ENCODE assay signal across 1 cellular context in genomic region chr15:48086582-48086981, GRCh38.
TF ChIP-seq lines count a peak whose summit lies in the region.

No MANE protein-coding gene starts in this region.

TF ChIP-seq in H1, 55 proteins besides CTCF, POLR2A, EP300 and RAD21:
- TF ChIP-seq GTF2F1 (IDR thresholded peaks at IDR 0.05; ENCODE audit: borderline replicate concordance, low read depth, low read length) (no peak), CBX8 (IDR thresholded peaks at IDR 0.05; ENCODE audit: borderline replicate concordance, low read depth, low read length) (no peak), MAFK (IDR thresholded peaks at IDR 0.05; ENCODE audit: low read depth, low read length) (peak; percentile 86), GABPA (IDR thresholded peaks at IDR 0.05; ENCODE audit: borderline replicate concordance, insufficient read depth, low read length) (no peak)
